Comparison of ENCODE assay signal across 25 cellular contexts in genomic region chr6:310671-311070, GRCh38.
"Had no signal": no experiment of that assay in that cellular context is flagged by ENCODE, and none has a peak within 500 bp of the region (broad histone marks: within the 10 kb centered on the region; RNA-seq: fewer than 3 reads in every experiment).

No MANE protein-coding gene starts in this region.

- H3K27me3 Mint-ChIP-seq: naive thymus-derived CD4-positive, alpha-beta T cell; progenitor cell of endocrine pancreas; stimulated activated naive CD8-positive, alpha-beta T cell treated with anti-CD3 and anti-CD28 coated beads, Interleukin-15, Interleukin-2, amounts not matched to agents 100 ng/mL and 50 ng/mL, for 24 hours had no signal

- H3K9me3 Mint-ChIP-seq: stimulated activated effector memory CD8-positive, alpha-beta T cell treated with anti-CD3 and anti-CD28 coated beads, Interleukin-12 subunit alpha, Interleukin-12 subunit beta, amount 100 ng/mL, for 72 hours; stimulated activated naive CD8-positive, alpha-beta T cell treated with anti-CD3 and anti-CD28 coated beads, Interleukin-15, Interleukin-2, amounts not matched to agents 100 ng/mL and 50 ng/mL, for 24 hours had no signal

- H3K4me3 Mint-ChIP-seq: naive thymus-derived CD4-positive, alpha-beta T cell; nephron; neural progenitor cell; stimulated activated effector memory CD8-positive, alpha-beta T cell treated with anti-CD3 and anti-CD28 coated beads, Interleukin-12 subunit alpha, Interleukin-12 subunit beta, amount 100 ng/mL, for 72 hours; stimulated activated naive CD8-positive, alpha-beta T cell treated with anti-CD3 and anti-CD28 coated beads, Interleukin-15, Interleukin-2, amounts not matched to agents 100 ng/mL and 50 ng/mL, for 24 hours had no signal

- H3K36me3 ChIP-seq: left ventricle myocardium inferior, neural progenitor cell, ovary, right atrium auricular region, suprapubic skin, thoracic aorta, upper lobe of right lung had no signal

- H3K27ac ChIP-seq: hepatocyte, left ventricle myocardium inferior, neural progenitor cell, neutrophil, ovary, right atrium auricular region, skin epidermis, suprapubic skin, thoracic aorta, tibial artery, upper lobe of right lung had no signal

- ATAC-seq: mucosa of descending colon; naive thymus-derived CD4-positive, alpha-beta T cell; sciatic nerve; stimulated activated effector memory CD8-positive, alpha-beta T cell treated with anti-CD3 and anti-CD28 coated beads, Interleukin-12 subunit alpha, Interleukin-12 subunit beta, amount 100 ng/mL, for 72 hours; upper lobe of right lung had no signal

- H3K27ac Mint-ChIP-seq: naive thymus-derived CD4-positive, alpha-beta T cell; nephron; neural progenitor cell; progenitor cell of endocrine pancreas; stimulated activated naive CD8-positive, alpha-beta T cell treated with anti-CD3 and anti-CD28 coated beads, Interleukin-15, Interleukin-2, amounts not matched to agents 100 ng/mL and 50 ng/mL, for 24 hours had no signal

- H3K9me3 ChIP-seq: left ventricle myocardium inferior, neutrophil, ovary, right atrium auricular region, suprapubic skin, thoracic aorta, tibial artery, upper lobe of right lung had no signal

- H3K4me3 ChIP-seq: hepatocyte, left ventricle myocardium inferior, lung, mucosa of descending colon, neural progenitor cell, ovary, right atrium auricular region, skin epidermis, suprapubic skin, thoracic aorta, tibial artery, upper lobe of right lung had no signal

- DNase-seq: left ventricle myocardium inferior; midbrain; mucosa of descending colon; naive thymus-derived CD4-positive, alpha-beta T cell; ovary; stimulated activated CD4-positive, alpha-beta T cell treated with anti-CD3 and anti-CD28 coated beads, Interleukin-12 subunit alpha, Interleukin-12 subunit beta, amount 100 ng/mL, for 4 hours; stimulated activated CD4-positive, alpha-beta T cell treated with anti-CD3 and anti-CD28 coated beads, Interleukin-15, amount 100 ng/mL, for 24 hours; stimulated activated CD4-positive, alpha-beta T cell treated with anti-CD3 and anti-CD28 coated beads, Interleukin-4, amount 100 ng/mL, for 24 hours; stimulated activated naive CD4-positive, alpha-beta T cell; tibial artery; trophoblast cell had no signal

- H3K4me1 ChIP-seq: neural progenitor cell, tibial artery had no signal

- H3K4me1 Mint-ChIP-seq: neural progenitor cell had no signal
